Comparison of ENCODE assay signal across 10 cellular contexts in the genomic region with DNA sequence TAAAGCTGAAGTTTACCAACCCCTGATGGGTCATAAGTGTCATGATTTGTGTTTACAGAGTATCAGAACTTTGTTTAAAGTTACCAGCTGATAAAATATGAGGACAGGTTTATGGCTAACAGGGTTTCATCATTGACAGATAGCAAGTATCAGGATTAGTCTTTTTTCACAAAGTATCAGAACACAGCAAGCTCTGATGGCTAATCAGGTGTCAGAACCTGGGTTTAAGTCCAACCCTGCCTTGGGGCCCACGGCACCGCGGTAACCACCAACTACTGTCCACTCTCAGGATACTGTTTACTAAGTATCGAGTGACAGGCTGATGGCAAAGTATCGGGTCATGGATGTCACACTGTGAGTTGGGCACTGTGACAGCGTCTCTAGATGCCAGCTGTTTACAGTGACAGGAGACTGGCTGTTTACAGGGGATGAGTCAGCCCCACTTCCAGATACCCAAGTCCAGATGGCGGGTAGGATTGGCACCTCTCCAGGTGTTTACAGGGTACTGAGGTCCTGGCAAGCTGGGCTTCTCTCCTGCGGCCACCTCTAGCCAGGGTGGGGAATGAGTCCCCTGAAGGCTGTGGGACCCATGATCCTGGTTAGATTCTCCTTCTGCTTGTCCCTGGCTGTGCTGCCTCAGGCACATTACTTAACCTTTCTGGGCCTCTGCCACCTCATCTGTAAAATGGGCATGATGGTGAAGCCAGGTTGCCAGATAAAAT. TPM values are rescaled to one million over a fixed set of nuclear protein-coding genes. Genes with fewer than 3 reads are reported as not detected.
A peak's percentile ranks its signal among the peaks of the same experiment; 100 is the strongest.
DNase-seq lines count a peak whose midpoint lies in the region; ATAC-seq and TF ChIP-seq lines count a peak whose summit lies in the region.
"Had no signal": no experiment of that assay in that cellular context is flagged by ENCODE, and none has a peak within 500 bp of the region (broad histone marks: within the 10 kb centered on the region; RNA-seq: fewer than 3 reads in every experiment).

No MANE protein-coding gene starts in this region.

- TF ChIP-seq CTCF in lower lobe of right lung (IDR thresholded peaks at IDR 0.05) (no peak), GM20000 (IDR thresholded peaks at IDR 0.05; ENCODE audit: extremely low read depth, missing control alignments) (no peak)

- H3K4me3 ChIP-seq in lower lobe of right lung: no peak overlapping the region
- H3K4me3 ChIP-seq: lung, SK-N-MC had no signal

- DNase-seq in COR-L47 (lab: John Stamatoyannopoulos, UW) (peak; percentile 88), NCI-H1694 (lab: John Stamatoyannopoulos, UW) (peak; percentile 95), lower lobe of right lung (no peak), NOMO-1 (lab: John Stamatoyannopoulos, UW; ENCODE audit: unreplicated experiment in 2 of 2) (no peak), GM20000 (ENCODE audit: low spot score) (no peak)

- no peaks in the 10 kb centered on the region for H3K27me3 ChIP-seq in lower lobe of right lung (ENCODE audit: low read depth)

- ATAC-seq in lower lobe of right lung: peak; percentile 43 to 52
- ATAC-seq in GM18517 (IDR thresholded peaks at IDR 0.05; ENCODE audit: unreplicated experiment): no peak
- ATAC-seq in HG03135 (IDR thresholded peaks at IDR 0.05; ENCODE audit: unreplicated experiment): no peak

- intact Hi-C loops in lower lobe of right lung (cut with DNase I): no loop called here

- H3K4me1 ChIP-seq in lower lobe of right lung: peaks cover 31% of the 10 kb centered on the region

- peak overlapping the region; percentile 53 for H3K27ac ChIP-seq in angular gyrus (ENCODE audit: low read depth, low read length)
- peak overlapping the region; percentile 19 for H3K27ac ChIP-seq in lower lobe of right lung
- H3K27ac ChIP-seq: SK-N-MC had no signal

- H3K9me3 ChIP-seq in lower lobe of right lung: no peaks in the 10 kb centered on the region

- no peaks in the 10 kb centered on the region for H3K36me3 ChIP-seq in lower lobe of right lung

RNA-seq across cellular contexts. Expression of gene ARRDC2, which starts 21.8 kb away (rescaled TPM):
- total RNA-seq in lower lobe of right lung: 89.4 TPM

RNA-seq across cellular contexts. Expression of gene IL12RB1, which starts 57.0 kb away (rescaled TPM):
- total RNA-seq in lower lobe of right lung: 14.6 TPM

Comparison
In these comparisons a context has a peak if more than half of its experiments do, and no peak if none do; other contexts are left out.
1. DNase-seq: peak in COR-L47 (single experiment) and NCI-H1694 (single experiment); none in lower lobe of right lung (single experiment), NOMO-1 (0 of 2) and GM20000 (single experiment).
2. ATAC-seq: peak in lower lobe of right lung (2 of 2); none in GM18517 (single experiment) and HG03135 (single experiment).